Comparison of ENCODE assay signal across 8 cellular contexts in genomic region chr6:10555625-10556309, GRCh38. TPM values are rescaled to one million over a fixed set of nuclear protein-coding genes. Genes with fewer than 3 reads are reported as not detected.
DNase-seq lines count a peak whose midpoint lies in the region; ATAC-seq, FAIRE-seq and TF ChIP-seq lines count a peak whose summit lies in the region.

No MANE protein-coding gene starts in this region.

- TF ChIP-seq CTCF in H1 (IDR thresholded peaks at IDR 0.05; ENCODE audit: control extremely low read depth in 1 of 3, insufficient read depth in 1 of 3, low read depth in 1 of 3, low read length in 3 of 3), result no peak
- TF ChIP-seq CTCF in lower lobe of right lung (IDR thresholded peaks at IDR 0.05), result no peak
- TF ChIP-seq CTCF in type B pancreatic cell (conservative IDR thresholded peaks at IDR 0.05), result no peak

- peak overlapping the region; percentile 63 for H4K91ac ChIP-seq in H1 (replicated peaks; ENCODE audit: insufficient read length, low read length)

- CTCF ChIA-PET in H1 (lab: Charles Lee; ENCODE audit: partially characterized antibody), result interaction anchor here (0.7 to 1.9 kb wide), 10 partner anchors 8 to 191 kb away, joined by 3 to 9 read pairs (median 4); no protein-coding TSS in a partner anchor

- POLR2A ChIA-PET in H1 (lab: Charles Lee; ENCODE audit: partially characterized antibody), result interaction anchor here (0.8 to 10.2 kb wide), 18 partner anchors 10 to 139 kb away, joined by 3 to 154 read pairs (median 6); partner anchors contain the start of genes C6orf52, GCNT2 and PAK1IP1

- TF ChIP-seq RAD21 in H1 (IDR thresholded peaks at IDR 0.05 in 1 of 2, conservative IDR thresholded peaks at IDR 0.05 in 1 of 2; ENCODE audit: low read depth in 2 of 2, low read length in 2 of 2), result no peak

- H3K27ac ChIP-seq in H1 (ENCODE audit: low read depth, low read length) (peak overlapping the region; percentile 83), lower lobe of right lung (no peak overlapping the region)

- H2BK20ac ChIP-seq in H1 (ENCODE audit: low read length), result no peak overlapping the region

- H2BK5ac ChIP-seq in H1 (ENCODE audit: low read depth, low read length), result peak overlapping the region; percentile 83; the same call in 1 of the 2 replicates

- H3K4me1 ChIP-seq in H1 (replicated peaks in 1 of 4; ENCODE audit: control insufficient read depth in 3 of 4, insufficient read depth in 4 of 4, low read length in 3 of 4), result peaks cover 2 to 12% (median 5%) of the 10 kb centered on the region in 4 experiments; a peak in 6 of 7 replicates
- peaks cover 5% of the 10 kb centered on the region for H3K4me1 ChIP-seq in lower lobe of right lung

- H3K27me3 Mint-ChIP-seq in type B pancreatic cell, result peaks cover 4% of the 10 kb centered on the region

- no peak overlapping the region for H3K14ac ChIP-seq in H1 (ENCODE audit: insufficient read length)

- peak overlapping the region; percentile 77 for H4K5ac ChIP-seq in H1 (ENCODE audit: insufficient read length, low read depth, low read length)

- peaks cover 45% of the 10 kb centered on the region for H3K4me1 Mint-ChIP-seq in type B pancreatic cell (ENCODE audit: unreplicated experiment)

- H3K36me3 Mint-ChIP-seq in type B pancreatic cell, result peaks cover 5% of the 10 kb centered on the region

- H3K79me1 ChIP-seq in H1 (ENCODE audit: low read depth, low read length), result peaks cover 7% of the 10 kb centered on the region; the same call in 1 of the 2 replicates

- WGBS in H1 (ENCODE audit: extremely low coverage in 1 of 2, insufficient coverage in 1 of 2, insufficient read length in 1 of 2, insufficient replicate concordance in 2 of 2, low coverage in 1 of 2, low lambda C conversion rate in 2 of 2, missing lambda C conversion rate in 1 of 2), 2 experiments, result 2% methylated on average over 22 of the region's 22 CpGs; no CpG with 5 or more reads in 1 of the 2 experiments

- H2BK12ac ChIP-seq in H1 (ENCODE audit: low read depth, low read length), result peak overlapping the region; percentile 53; the same call in 1 of the 2 replicates

- no peak overlapping the region for H2BK120ac ChIP-seq in H1 (replicated peaks; ENCODE audit: low read depth, low read length)

- H2AFZ ChIP-seq in H1 (ENCODE audit: low read length), result no peak overlapping the region

- H3K4me3 ChIP-seq in H1 (ENCODE audit: extremely low read depth in 1 of 4, insufficient read depth in 2 of 4, low read depth in 3 of 4, low read length in 4 of 4) (peak overlapping the region; percentile 81 to 96 (median 87)), lower lobe of right lung (peak overlapping the region; percentile 33)

- H2BK15ac ChIP-seq in H1 (ENCODE audit: low read length), result no peak overlapping the region

- H3K36me3 ChIP-seq in H1 (ENCODE audit: control insufficient read depth in 2 of 4, insufficient read depth in 4 of 4, low read length in 3 of 4), result peaks cover 0 to 4% (median 0%) of the 10 kb centered on the region in 4 experiments; a peak in 1 of 8 replicates
- peaks cover 6% of the 10 kb centered on the region for H3K36me3 ChIP-seq in lower lobe of right lung

- peak overlapping the region; percentile 93 for H3K27ac Mint-ChIP-seq in type B pancreatic cell

- H2AK5ac ChIP-seq in H1 (ENCODE audit: low read depth, low read length), result no peak overlapping the region

- peak overlapping the region; percentile 94 for H3K4me3 Mint-ChIP-seq in type B pancreatic cell

- H3K9ac ChIP-seq in H1 (replicated peaks in 1 of 4; ENCODE audit: extremely low read depth in 1 of 4, low read depth in 3 of 4, low read length in 3 of 4), result peak overlapping the region in 3 of 4 experiments; percentile 81 to 84 (median 83); a peak in 6 of 7 replicates

- DNase-seq in ELR (ENCODE audit: low read depth) (peak; percentile 68), NCI-H748 (lab: John Stamatoyannopoulos, UW; ENCODE audit: unreplicated experiment) (peak; percentile 95), H1 (ENCODE audit: low read depth in 1 of 2, low spot score in 2 of 2) (peak; percentile 56 to 70), lower lobe of right lung (peak; percentile 65), type B pancreatic cell (ENCODE audit: extremely low spot score, unreplicated experiment) (no peak), AML-193 (lab: John Stamatoyannopoulos, UW) (no peak)

- no peaks in the 10 kb centered on the region for H3K9me3 ChIP-seq in H1 (ENCODE audit: insufficient read depth in 2 of 2, low read depth in 1 of 2, low read length in 1 of 2)
- no peaks in the 10 kb centered on the region for H3K9me3 ChIP-seq in lower lobe of right lung

- no peak overlapping the region for H3K23ac ChIP-seq in H1 (ENCODE audit: insufficient read length)

- no peak overlapping the region for H3K56ac ChIP-seq in H1 (replicated peaks; ENCODE audit: insufficient read length, low read depth, low read length)

- ATAC-seq in lower lobe of right lung (peak; percentile 51 to 58), GM21360 (IDR thresholded peaks at IDR 0.05; ENCODE audit: unreplicated experiment) (no peak), HG02642 (IDR thresholded peaks at IDR 0.05; ENCODE audit: poor library complexity, unreplicated experiment) (no peak)

- peaks cover 0 to under 1% of the 10 kb centered on the region in 2 experiments for H4K20me1 ChIP-seq in H1 (replicated peaks in 1 of 2; ENCODE audit: control insufficient read depth in 1 of 2, insufficient read depth in 2 of 2, low read length in 2 of 2)

- H4K8ac ChIP-seq in H1 (ENCODE audit: extremely low read depth, insufficient read depth, low read length), result no peak overlapping the region

- no peak for TF ChIP-seq EP300 in H1 (IDR thresholded peaks at IDR 0.05; ENCODE audit: borderline replicate concordance in 1 of 2, low read depth in 2 of 2, low read length in 2 of 2)

- no peaks in the 10 kb centered on the region for H3K27me3 ChIP-seq in H1 (replicated peaks in 1 of 4; ENCODE audit: control insufficient read depth in 3 of 4, extremely low read depth in 1 of 4, insufficient read depth in 3 of 4, low read length in 3 of 4)
- no peaks in the 10 kb centered on the region for H3K27me3 ChIP-seq in lower lobe of right lung (ENCODE audit: low read depth)

- FAIRE-seq in H1 (lab: Jason Lieb, UNC), result peak; percentile 73

- H3K4ac ChIP-seq in H1 (replicated peaks; ENCODE audit: insufficient read length, low read depth, low read length), result no peak overlapping the region

- H3K4me2 ChIP-seq in H1 (ENCODE audit: insufficient read depth in 1 of 2, low read depth in 2 of 2, low read length in 2 of 2), result peak overlapping the region; percentile 80 to 86

- no peaks in the 10 kb centered on the region for H3K9me3 Mint-ChIP-seq in type B pancreatic cell

- peaks cover 23 to 48% of the 10 kb centered on the region in 2 experiments for H3K79me2 ChIP-seq in H1 (ENCODE audit: control insufficient read depth in 1 of 2, insufficient read depth in 2 of 2, low read length in 2 of 2)

- peaks cover 12% of the 10 kb centered on the region; the same call in 1 of the 2 replicates for H3K23me2 ChIP-seq in H1 (ENCODE audit: low read depth, low read length)

- TF ChIP-seq POLR2A in H1 (IDR thresholded peaks at IDR 0.05; ENCODE audit: control extremely low read depth in 1 of 2, low read depth in 2 of 2, low read length in 2 of 2), result peak; percentile 7 to 69; a peak in 2 of 3 replicates

- intact Hi-C loops in lower lobe of right lung (cut with DNase I), result no loop called here

- H3K18ac ChIP-seq in H1 (ENCODE audit: extremely low read depth, low read length), result peak overlapping the region; percentile 82

TF ChIP-seq in H1, 55 proteins besides CTCF, POLR2A, EP300 and RAD21 (continues in another document):
- peak; percentile 49 for TF ChIP-seq TAF1 (IDR thresholded peaks at IDR 0.05; ENCODE audit: low read depth, low read length)
- peak; percentile 49 for TF ChIP-seq PHF8 (conservative IDR thresholded peaks at IDR 0.05; ENCODE audit: low read depth, low read length)
- TF ChIP-seq JUND (IDR thresholded peaks at IDR 0.05; ENCODE audit: low read length), result no peak
- peak; percentile 43 for TF ChIP-seq SAP30 (IDR thresholded peaks at IDR 0.05; ENCODE audit: insufficient read depth, insufficient replicate concordance, low read length)
- 0 out of 2 replicates have a peak, but pooled peaks have one; percentile 2 for TF ChIP-seq YY1 (IDR thresholded peaks at IDR 0.05; ENCODE audit: low read depth, low read length)
- peak; percentile 66 for TF ChIP-seq CTBP2 (IDR thresholded peaks at IDR 0.05; ENCODE audit: borderline replicate concordance, insufficient read depth, insufficient read length, low read length)
- TF ChIP-seq MAX (IDR thresholded peaks at IDR 0.05), result peak; percentile 87
- TF ChIP-seq KDM4A (IDR thresholded peaks at IDR 0.05; ENCODE audit: low read depth, low read length, severe bottlenecking), result no peak
- no peak for TF ChIP-seq CBX5 (IDR thresholded peaks at IDR 0.05; ENCODE audit: low read depth, low read length)
- TF ChIP-seq USF2 (IDR thresholded peaks at IDR 0.05; ENCODE audit: low read length), result no peak
- peak; percentile 58; the same call in 1 of the 2 replicates for TF ChIP-seq POLR2AphosphoS5 (IDR thresholded peaks at IDR 0.05; ENCODE audit: low read depth, low read length)
- peak; percentile 59; the same call in 1 of the 2 replicates for TF ChIP-seq SP1 (IDR thresholded peaks at IDR 0.05; ENCODE audit: low read depth, low read length)
- TF ChIP-seq SIN3A (conservative IDR thresholded peaks at IDR 0.05 in 1 of 2, IDR thresholded peaks at IDR 0.05 in 1 of 2; ENCODE audit: low read depth in 1 of 2, low read length in 2 of 2), result peak; percentile 53 to 79; a peak in 2 of 4 replicates

RNA-seq across cellular contexts. Expression of gene GCNT2, which starts 34.6 kb away (rescaled TPM):
- total RNA-seq in H1 (2021; fragmentation: NEBNext Ultra II Directional; extraction: Animal tissue kit (Norgen Biotek cat#: 25700)), result 52.5 and 54.3 TPM in 2 replicates
- polyA plus RNA-seq in H1 (2011; rRNA removed), result 14.4 and 19.3 TPM in 2 replicates
- 23.1 TPM for polyA plus RNA-seq in H1 (2011; cell fraction: cytosol; rRNA removed)
- 17.0 TPM for polyA plus RNA-seq in H1 (2011; cell fraction: nucleus; rRNA removed)
- 24.0 to 35.0 TPM (median 27.9 TPM) in 4 replicates for polyA plus RNA-seq in H1 (2012, experiment 1 of 2)
- 3.7 TPM for polyA plus RNA-seq in H1 (2012, experiment 2 of 2)
- 38.9 TPM for polyA plus RNA-seq in H1 (2013, experiment 1 of 2)
- 43.7 TPM for polyA plus RNA-seq in H1 (2013, experiment 2 of 2)
- polyA minus RNA-seq in H1 (2011; rRNA and poly(A)+ RNA removed), result 77.9 and 94.2 TPM in 2 replicates
- polyA minus RNA-seq in H1 (2011; cell fraction: cytosol; rRNA and poly(A)+ RNA removed), result 36.0 TPM
- polyA minus RNA-seq in H1 (2011; cell fraction: nucleus; rRNA and poly(A)+ RNA removed), result 104 TPM
- total RNA-seq in lower lobe of right lung (32.2 TPM), type B pancreatic cell (ENCODE audit: low replicate concordance) (21.2 and 21.6 TPM in 2 replicates)

Comparison
In these comparisons a context has a peak if more than half of its experiments do, and no peak if none do; other contexts are left out.
1. DNase-seq: peak in ELR (single experiment), NCI-H748 (single experiment), H1 (2 of 2) and lower lobe of right lung (single experiment); none in type B pancreatic cell (single experiment) and AML-193 (0 of 2).
2. ATAC-seq: peak in lower lobe of right lung (2 of 2); none in GM21360 (single experiment) and HG02642 (single experiment).